24 cellular contexts compared by ENCODE assay signal in genomic region chr11:17769218-17769617, GRCh38. TPM values are rescaled to one million over a fixed set of nuclear protein-coding genes. Genes with fewer than 3 reads are reported as not detected.
DNase-seq lines count a peak whose midpoint lies in the region; ATAC-seq, FAIRE-seq and TF ChIP-seq lines count a peak whose summit lies in the region.
"Had no signal": no experiment of that assay in that cellular context is flagged by ENCODE, and none has a peak within 500 bp of the region (broad histone marks: within the 10 kb centered on the region; RNA-seq: fewer than 3 reads in every experiment).

No MANE protein-coding gene starts in this region.

- peaks cover 19 to 50% of the 10 kb centered on the region in 2 experiments; a peak in 4 of 5 replicates for H3K27me3 ChIP-seq in K562 (ENCODE audit: control insufficient read depth in 2 of 2, insufficient read depth in 2 of 2, low read length in 2 of 2)
- H3K27me3 ChIP-seq: BE2C; BLaER1 treated with 17β-estradiol and CSF1 and Interleukin-3, amounts not matched to agents 10 nM and 100 nM had no signal

- H3K36me3 Mint-ChIP-seq in stimulated activated naive B cell treated with anti-CD40 and anti-IgM and Interleukin-4, amounts not matched to agents 10 μg/mL and 1 μg/mL and 100 μg/mL, for 72 hours, result no peaks in the 10 kb centered on the region
- H3K36me3 Mint-ChIP-seq: CD8-positive, alpha-beta T cell had no signal

- no TSS peak for BruUV-seq in K562 (replicated peaks; lab: Mats Ljungman, UMichigan)

- no peaks in the 10 kb centered on the region for H3K9me3 ChIP-seq in K562 (replicated peaks; ENCODE audit: control insufficient read depth, insufficient read depth, low read depth, low read length)
- H3K9me3 ChIP-seq: BE2C; BLaER1 treated with 17β-estradiol and CSF1 and Interleukin-3, amounts not matched to agents 10 nM and 100 nM; Caco-2 had no signal

- POLR2A ChIA-PET in K562 (lab: Yijun Ruan, JAX), result interaction anchor here (0.5 to 1.0 kb wide), 2 partner anchors 17 to 31 kb away, joined by 3 to 4 read pairs; no protein-coding TSS in a partner anchor

- 22% methylated on average over 1 of the region's 1 CpG for WGBS in K562 (ENCODE audit: insufficient coverage, low coverage, missing lambda C conversion rate)

- H3K9me3 Mint-ChIP-seq in stimulated activated naive B cell treated with anti-CD40 and anti-IgM and Interleukin-4, amounts not matched to agents 10 μg/mL and 1 μg/mL and 100 μg/mL, for 72 hours, result no peaks in the 10 kb centered on the region
- H3K9me3 Mint-ChIP-seq: CD4-positive, alpha-beta T cell; CD8-positive, alpha-beta T cell had no signal

- no peak overlapping the region for H3K4me3 ChIP-seq in K562
- H3K4me3 ChIP-seq: BLaER1 treated with 17β-estradiol and CSF1 and Interleukin-3, amounts not matched to agents 10 nM and 100 nM had no signal

- peak; percentile 38 for DNase-seq in activated effector memory CD4-positive, alpha-beta T cell treated with anti-CD3 and anti-CD28 coated beads, Interleukin-2, amount 50 U/mL, for 16 hours
- no peak for DNase-seq in activated effector memory CD4-positive, alpha-beta T cell treated with Interleukin-2 at 50 U/mL for 16 hours
- DNase-seq in K562 (ENCODE audit: extremely low read depth in 1 of 4, low spot score in 3 of 4) (no peak), 8988T (no peak)
- DNase-seq in stimulated activated naive B cell treated with anti-CD40 and anti-IgM and Interleukin-4, amounts not matched to agents 10 μg/mL and 1 μg/mL and 100 μg/mL, for 72 hours, result no peak
- DNase-seq in stimulated activated CD4-positive, alpha-beta T cell treated with anti-CD3 and anti-CD28 coated beads, Interleukin-15, amount 100 ng/mL, for 24 hours, result no peak
- DNase-seq: ACHN; BE2C; CD4-positive, alpha-beta T cell; CD8-positive, alpha-beta T cell; DMS79 treated with DMSO at 0.1 percent for 48 hours; GF-D8 had no signal

- peaks cover 4 to 16% of the 10 kb centered on the region in 2 experiments; a peak in 3 of 5 replicates for H3K4me1 ChIP-seq in K562 (replicated peaks in 1 of 2; ENCODE audit: control insufficient read depth in 2 of 2, insufficient read depth in 2 of 2, low read length in 2 of 2)

- no peaks in the 10 kb centered on the region for H3K36me3 ChIP-seq in K562 (ENCODE audit: control insufficient read depth, insufficient read depth, low read length)
- H3K36me3 ChIP-seq: BE2C; BLaER1 treated with 17β-estradiol and CSF1 and Interleukin-3, amounts not matched to agents 10 nM and 100 nM had no signal

- TF ChIP-seq CTCF in K562 (IDR thresholded peaks at IDR 0.05 in 2 of 3, conservative IDR thresholded peaks at IDR 0.05 in 1 of 3; ENCODE audit: insufficient read depth in 2 of 3, low read depth in 1 of 3, low read length in 3 of 3), result no peak

- no peak overlapping the region for H3K4me3 Mint-ChIP-seq in stimulated activated naive B cell treated with anti-CD40 and anti-IgM and Interleukin-4, amounts not matched to agents 10 μg/mL and 1 μg/mL and 100 μg/mL, for 72 hours
- H3K4me3 Mint-ChIP-seq: CD4-positive, alpha-beta T cell; CD8-positive, alpha-beta T cell had no signal

- intact Hi-C loops in K562 (cut with micrococcal nuclease), result no loop called here

- no peak overlapping the region for H3K27ac ChIP-seq in K562 (ENCODE audit: extremely low read depth, low read depth, low read length)
- H3K27ac ChIP-seq: 22Rv1; BLaER1 treated with 17β-estradiol and CSF1 and Interleukin-3, amounts not matched to agents 10 nM and 100 nM; C4-2B had no signal

- no peaks in the 10 kb centered on the region for H3K9me1 ChIP-seq in K562 (ENCODE audit: control insufficient read depth, insufficient read depth, low read length)

- peaks cover 2 to 9% of the 10 kb centered on the region in 2 donors for H3K27me3 Mint-ChIP-seq in stimulated activated naive B cell treated with anti-CD40 and anti-IgM and Interleukin-4, amounts not matched to agents 10 μg/mL and 1 μg/mL and 100 μg/mL, for 72 hours

- no peaks in the 10 kb centered on the region for H3K79me2 ChIP-seq in K562 (ENCODE audit: control insufficient read depth, insufficient read depth, low read length)

- no peaks in the 10 kb centered on the region for H3K4me1 Mint-ChIP-seq in stimulated activated naive B cell treated with anti-CD40 and anti-IgM and Interleukin-4, amounts not matched to agents 10 μg/mL and 1 μg/mL and 100 μg/mL, for 72 hours

- peaks cover 11% of the 10 kb centered on the region; the same call in 1 of the 2 replicates for H4K20me1 ChIP-seq in K562 (replicated peaks; ENCODE audit: control insufficient read depth, insufficient read depth, low read length)

- no peak for TF ChIP-seq RAD21 in K562 (CRISPR knock-in tag; conservative IDR thresholded peaks at IDR 0.05 in 1 of 2, IDR thresholded peaks at IDR 0.05 in 1 of 2)

- no peak for TF ChIP-seq EP300 in K562 (IDR thresholded peaks at IDR 0.05; ENCODE audit: low read length)

- no peak overlapping the region for H3K4me2 ChIP-seq in K562 (ENCODE audit: insufficient read depth, low read length)

- no peak overlapping the region for H3K9ac ChIP-seq in K562 (ENCODE audit: insufficient read depth in 1 of 2, low read depth in 2 of 2, low read length in 2 of 2)
- H3K9ac ChIP-seq: BLaER1 treated with 17β-estradiol and CSF1 and Interleukin-3, amounts not matched to agents 10 nM and 100 nM had no signal

- peak overlapping the region; percentile 2 for H3K27ac Mint-ChIP-seq in stimulated activated naive B cell treated with anti-CD40 and anti-IgM and Interleukin-4, amounts not matched to agents 10 μg/mL and 1 μg/mL and 100 μg/mL, for 72 hours
- H3K27ac Mint-ChIP-seq: CD4-positive, alpha-beta T cell; CD8-positive, alpha-beta T cell had no signal

- CTCF ChIA-PET in K562 (lab: Yijun Ruan, JAX; ENCODE audit: low intra/inter-chr PET ratio), result interaction anchor here (0.6 kb wide), 1 partner anchor 36 kb away, joined by 3 read pairs; no protein-coding TSS in a partner anchor

- TF ChIP-seq POLR2A in K562 (conservative IDR thresholded peaks at IDR 0.05), result no peak

- no peak for ATAC-seq in K562
- ATAC-seq in stimulated activated naive B cell treated with anti-CD40 and anti-IgM and Interleukin-4, amounts not matched to agents 10 μg/mL and 1 μg/mL and 100 μg/mL, for 72 hours (replicated peaks), result no peak
- ATAC-seq: CD8-positive, alpha-beta T cell had no signal

- in situ Hi-C loops in K562 (cut with MboI), result loop anchor here (5.0 kb wide), 1 partner anchor 208 kb away; no protein-coding TSS in a partner anchor

- no peak overlapping the region for H2AFZ ChIP-seq in K562 (ENCODE audit: low read depth, low read length)

- FAIRE-seq in K562 (lab: Jason Lieb, UNC), result no peak
- FAIRE-seq: A204.1, D721Med, G401.6, GM12891, GM19239 had no signal

TF ChIP-seq in K562, 482 proteins besides CTCF, POLR2A, EP300 and RAD21 (continues in another document):
- TF ChIP-seq ZNF512 (tag; IDR thresholded peaks at IDR 0.05), result 0 out of 2 replicates have a peak, but pooled peaks have one; percentile 20

RNA-seq across cellular contexts. Expression of gene KCNC1, which starts 34.6 kb away (rescaled TPM):
- total RNA-seq in K562 (2011; cell fraction: chromatin; rRNA removed; ENCODE audit: low replicate concordance), result 0.19 TPM in 1 of 2 replicates, not detected in the other
- total RNA-seq in K562 (2011; cell fraction: nucleolus; rRNA removed), result not detected in 2 replicates
- not detected in 2 replicates for total RNA-seq in K562 (2011; cell fraction: nucleoplasm; rRNA removed)
- total RNA-seq in K562 (2014; rRNA removed), result not detected in 2 replicates
- total RNA-seq in K562 (2014; rRNA removed; fragmentation: Illumina TruSeq; extraction: Trizol), result not detected in 2 replicates
- not detected in 2 replicates for total RNA-seq in K562 (2015; rRNA removed; fragmentation: Illumina TruSeq; extraction: Trizol)
- total RNA-seq in K562 (2021), result not detected in 2 replicates
- not detected in 2 replicates for polyA plus RNA-seq in K562 (2011; rRNA removed)
- not detected in 2 replicates for polyA plus RNA-seq in K562 (2011; cell fraction: cytosol; rRNA removed)
- polyA plus RNA-seq in K562 (2011; cell fraction: nucleus; rRNA removed), result not detected in 2 replicates
- 0.12 and 0.17 TPM in 2 replicates for polyA plus RNA-seq in K562 (2012)
- polyA plus RNA-seq in K562 (2014; fragmentation: Illumina TruSeq; extraction: Trizol), result not detected in 2 replicates
- polyA plus RNA-seq in K562 (2014; fragmentation: Nextera tagmentation; extraction: Ambion mirVana), result under 1 TPM in 1 of 2 experiments, not detected in 1; 0.08 TPM
- 0.05 TPM in 1 of 2 replicates, not detected in the other for polyA plus RNA-seq in K562 (2014; rRNA removed)
- not detected in 2 replicates for polyA minus RNA-seq in K562 (2011; rRNA and poly(A)+ RNA removed)
- polyA minus RNA-seq in K562 (2011; cell fraction: cytosol; rRNA and poly(A)+ RNA removed), result not detected in 2 replicates
- not detected in 2 replicates for polyA minus RNA-seq in K562 (2011; cell fraction: nucleus; rRNA and poly(A)+ RNA removed)
- total RNA-seq: CD4-positive, alpha-beta T cell; CD8-positive, alpha-beta T cell had no signal
- polyA plus RNA-seq: AG04450 had no signal

RNA-seq across cellular contexts. Expression of gene MYOD1, which starts 49.8 kb away (rescaled TPM):
- not detected in 2 replicates for total RNA-seq in K562 (2011; cell fraction: chromatin; rRNA removed; ENCODE audit: low replicate concordance)
- not detected in 2 replicates for total RNA-seq in K562 (2011; cell fraction: nucleolus; rRNA removed)
- not detected in 2 replicates for total RNA-seq in K562 (2011; cell fraction: nucleoplasm; rRNA removed)
- total RNA-seq in K562 (2014; rRNA removed) (not detected in 2 replicates), K562 (2014; rRNA removed; fragmentation: Illumina TruSeq; extraction: Trizol) (not detected in 2 replicates), K562 (2015; rRNA removed; fragmentation: Illumina TruSeq; extraction: Trizol) (not detected in 2 replicates), K562 (2021) (not detected in 2 replicates)
- polyA plus RNA-seq in K562 (2011; rRNA removed) (not detected in 2 replicates), K562 (2014; fragmentation: Illumina TruSeq; extraction: Trizol) (not detected in 2 replicates), K562 (2014; fragmentation: Nextera tagmentation; extraction: Ambion mirVana) (not detected), K562 (2014; rRNA removed) (not detected in 2 replicates)
- not detected in 2 replicates for polyA plus RNA-seq in K562 (2011; cell fraction: cytosol; rRNA removed)
- not detected in 2 replicates for polyA plus RNA-seq in K562 (2011; cell fraction: nucleus; rRNA removed)
- polyA plus RNA-seq in K562 (2012), result not detected in 2 replicates
- polyA minus RNA-seq in K562 (2011; rRNA and poly(A)+ RNA removed), result not detected in 2 replicates
- not detected in 2 replicates for polyA minus RNA-seq in K562 (2011; cell fraction: cytosol; rRNA and poly(A)+ RNA removed)
- polyA minus RNA-seq in K562 (2011; cell fraction: nucleus; rRNA and poly(A)+ RNA removed), result not detected in 2 replicates
- total RNA-seq: A673; Caco-2; Calu3; CD4-positive, alpha-beta T cell; CD8-positive, alpha-beta T cell had no signal
- polyA plus RNA-seq: AG04450 had no signal
